ENCODE assay signal across 35 cellular contexts in the genomic region with DNA sequence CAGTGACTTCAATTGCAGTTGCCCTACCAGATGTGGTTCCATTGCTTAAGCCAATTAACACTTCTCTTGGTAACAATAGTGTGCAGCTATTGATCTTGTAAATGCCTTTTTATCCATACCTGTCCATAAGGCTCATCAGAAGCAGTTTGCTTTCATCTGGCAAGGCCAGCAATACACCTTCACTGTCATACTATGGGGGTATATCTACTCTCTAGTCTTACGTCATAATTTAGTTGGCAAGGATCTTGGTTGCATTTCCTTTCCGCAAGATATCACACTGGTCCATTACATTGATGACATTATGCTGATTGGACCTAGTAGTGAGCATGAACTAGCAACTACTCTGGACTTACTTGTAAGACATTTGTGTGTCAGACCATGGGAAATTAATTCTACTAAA.
"Had no signal": no experiment of that assay in that cellular context is flagged by ENCODE, and none has a peak within 500 bp of the region (broad histone marks: within the 10 kb centered on the region; RNA-seq: fewer than 3 reads in every experiment).

No MANE protein-coding gene starts in this region.

- H3K4me3 ChIP-seq: MG63 had no signal

- H3K36me3 ChIP-seq: MG63 had no signal

- DNase-seq: Karpas-422, Kasumi-1, MG63, MM.1S, MV-4-11, NCI-H1048, NCI-H1092, NCI-H1092 treated with DMSO at 0.1 percent for 48 hours, NCI-H1105, NCI-H1105 treated with DMSO at 0.1 percent for 48 hours, NCI-H1417, NCI-H1417 treated with DMSO at 0.1 percent for 48 hours, NCI-H1436, NCI-H1436 treated with DMSO at 0.1 percent for 48 hours, NCI-H146, NCI-H1694, NCI-H1694 treated with DMSO at 0.1 percent for 48 hours, NCI-H187, NCI-H187 treated with DMSO at 0.1 percent for 48 hours, NCI-H1930, NCI-H2029, NCI-H2029 treated with DMSO at 0.1 percent for 48 hours, NCI-H2081, NCI-H2081 treated with DMSO at 0.1 percent for 48 hours, NCI-H2107, NCI-H2171, NCI-H2171 treated with DMSO at 0.1 percent for 48 hours, NCI-H2227 treated with DMSO at 0.1 percent for 48 hours, NCI-H226, NCI-H345, NCI-H446, NCI-H446 treated with DMSO at 0.1 percent for 48 hours, NCI-H510A, NCI-H510A treated with DMSO at 0.1 percent for 48 hours had no signal

- H3K27me3 ChIP-seq: MG63 had no signal

- H3K9ac ChIP-seq: KMS-11 had no signal

- H3K27ac ChIP-seq: KMS-11 had no signal

- H3K4me2 ChIP-seq: KMS-11 had no signal
